ENCODE assay signal across 8 cellular contexts in genomic region chr5:143404416-143405062, GRCh38. TPM values are rescaled to one million over a fixed set of nuclear protein-coding genes. Genes with fewer than 3 reads are reported as not detected.
A peak's percentile ranks its signal among the peaks of the same experiment; 100 is the strongest.
DNase-seq lines count a peak whose midpoint lies in the region; TF ChIP-seq lines count a peak whose summit lies in the region.

No MANE protein-coding gene starts in this region.

- H3K79me2 ChIP-seq in MM.1S (ENCODE audit: low read length), result peaks cover 40% of the 10 kb centered on the region

- intact Hi-C loops in ascending aorta (cut with DNase I), result loop anchor here (2.0 to 5.0 kb wide), 7 partner anchors 62 to 420 kb away; no protein-coding TSS in a partner anchor

- no peaks in the 10 kb centered on the region for H3K9me2 ChIP-seq in MM.1S (replicated peaks; ENCODE audit: insufficient read depth, low read length)

- peak overlapping the region; percentile 87 for H3K9ac ChIP-seq in MM.1S (ENCODE audit: low read length)

- no peak for TF ChIP-seq CTCF in MM.1S (IDR thresholded peaks at IDR 0.05; ENCODE audit: low read length)
- TF ChIP-seq CTCF in ascending aorta (IDR thresholded peaks at IDR 0.05), result no peak

- H3K4me2 ChIP-seq in MM.1S (ENCODE audit: low read depth, low read length), result peak overlapping the region; percentile 98

- H3K27me3 ChIP-seq in H7 (ENCODE audit: control insufficient read depth, insufficient read depth, low read length), result peaks cover 24% of the 10 kb centered on the region
- no peaks in the 10 kb centered on the region for H3K27me3 ChIP-seq in MM.1S (replicated peaks; ENCODE audit: insufficient read depth, low read length)
- no peaks in the 10 kb centered on the region for H3K27me3 ChIP-seq in ascending aorta

- DNase-seq in G401 (ENCODE audit: low spot score) (peak; percentile 55), H7 (peak; percentile 81), MM.1S (peak; percentile 83), T1000 (lab: John Stamatoyannopoulos, UW) (peak; percentile 51), ascending aorta (ENCODE audit: low spot score in 2 of 2) (peak; percentile 36 to 85), hippocampal formation (lab: John Stamatoyannopoulos, UW) (peak; percentile 64 to 75), retina (peak; percentile 82), cerebellar nuclear complex (lab: John Stamatoyannopoulos, UW) (no peak)

- H3K4me3 ChIP-seq in H7 (ENCODE audit: insufficient read depth, low read depth, low read length), result peak overlapping the region; percentile 80
- peak overlapping the region; percentile 84 for H3K4me3 ChIP-seq in MM.1S (ENCODE audit: low read length)
- H3K4me3 ChIP-seq in ascending aorta, result peak overlapping the region; percentile 70 to 91

- in situ Hi-C loops in G401 (cut with HindIII; ENCODE audit: low sequenced_read_pairs), result no loop called here

- H3K9me3 ChIP-seq in MM.1S (replicated peaks; ENCODE audit: insufficient read depth, low read length), result no peaks in the 10 kb centered on the region
- no peaks in the 10 kb centered on the region for H3K9me3 ChIP-seq in ascending aorta

- H3K36me3 ChIP-seq in H7 (replicated peaks; ENCODE audit: control insufficient read depth, insufficient read depth, low read length) (no peaks in the 10 kb centered on the region), MM.1S (replicated peaks; ENCODE audit: insufficient read depth, low read length) (no peaks in the 10 kb centered on the region; the same call in 1 of the 2 replicates), ascending aorta (no peaks in the 10 kb centered on the region)

- H3K4me1 ChIP-seq in MM.1S (ENCODE audit: low read length) (no peaks in the 10 kb centered on the region), ascending aorta (peaks cover 0 to 2% of the 10 kb centered on the region in 2 donors)

- peak overlapping the region; percentile 96 for H3K27ac ChIP-seq in MM.1S (ENCODE audit: low read length)
- peak overlapping the region; percentile 98 to 99 for H3K27ac ChIP-seq in ascending aorta

- no peaks in the 10 kb centered on the region for H4K20me1 ChIP-seq in MM.1S (ENCODE audit: insufficient read depth, low read length)

- H2AFZ ChIP-seq in MM.1S (ENCODE audit: low read length), result peak overlapping the region; percentile 88

- peaks cover 39% of the 10 kb centered on the region for H3F3A ChIP-seq in MM.1S (ENCODE audit: insufficient read depth, low read length)

RNA-seq across cellular contexts. Expression of gene NR3C1, which starts 1.1 kb away (rescaled TPM):
- total RNA-seq in G401 (2014; rRNA removed; shearing (Covaris generic)), result not detected in 2 replicates
- total RNA-seq in H7 (2014; rRNA removed; shearing (Covaris generic)), result 19.0 and 21.1 TPM in 2 replicates
- total RNA-seq in ascending aorta, result 18.4 TPM

Comparison
In these comparisons a context has a peak if more than half of its experiments do, and no peak if none do; other contexts are left out.
1. DNase-seq: peak in G401 (single experiment), H7 (single experiment), MM.1S (single experiment), T1000 (single experiment), ascending aorta (2 of 2), hippocampal formation (2 of 2) and retina (single experiment); none in cerebellar nuclear complex (0 of 2).
2. RNA of gene NR3C1, which starts 1.1 kb away (total RNA-seq): 19.0 to 21.1 TPM in H7 and 18.4 TPM in ascending aorta (single experiment); not detected in G401; every median in the first group is over 10 times any median in the second.
3. Peak in every context shown above with its lines, with median percentiles within 50 percentile points of each other: H3K4me3 ChIP-seq.